ENCODE assay signal across 8 cellular contexts in genomic region chr9:129568560-129569505, GRCh38. TPM values are rescaled to one million over a fixed set of nuclear protein-coding genes. Genes with fewer than 3 reads are reported as not detected.
DNase-seq lines count a peak whose midpoint lies in the region; ATAC-seq and TF ChIP-seq lines count a peak whose summit lies in the region.

No MANE protein-coding gene starts in this region.

- no peaks in the 10 kb centered on the region for H3K9me3 ChIP-seq in HUES48 (ENCODE audit: control insufficient read depth, insufficient read depth, low read length)
- no peaks in the 10 kb centered on the region for H3K9me3 ChIP-seq in adipocyte (ENCODE audit: control insufficient read depth, low read length)
- H3K9me3 ChIP-seq in hepatocyte (ENCODE audit: low read depth), result no peaks in the 10 kb centered on the region

- H3K9me2 ChIP-seq in hepatocyte (replicated peaks; ENCODE audit: insufficient read depth), result no peaks in the 10 kb centered on the region

- H3K27me3 ChIP-seq in ACC112 (ENCODE audit: insufficient read depth, low read length) (no peaks in the 10 kb centered on the region), HUES48 (ENCODE audit: control insufficient read depth, insufficient read depth, low read length) (no peaks in the 10 kb centered on the region; the same call in 1 of the 2 replicates), adipocyte (replicated peaks; ENCODE audit: control insufficient read depth, insufficient read depth, low read length) (no peaks in the 10 kb centered on the region), hepatocyte (no peaks in the 10 kb centered on the region)

- H2AFZ ChIP-seq in ACC112 (ENCODE audit: low read length, unreplicated experiment), result peak overlapping the region; percentile 65
- peak overlapping the region; percentile 83 for H2AFZ ChIP-seq in hepatocyte

- H3K27ac ChIP-seq in ACC112 (ENCODE audit: low read depth, low read length), result peak overlapping the region; percentile 94
- H3K27ac ChIP-seq in HUES48 (ENCODE audit: low read depth, low read length), result peak overlapping the region; percentile 47
- peak overlapping the region; percentile 88 for H3K27ac ChIP-seq in hepatocyte

- H3K36me3 ChIP-seq in ACC112 (ENCODE audit: insufficient read depth, low read length) (no peaks in the 10 kb centered on the region), HUES48 (ENCODE audit: control insufficient read depth, insufficient read depth, low read length) (no peaks in the 10 kb centered on the region), adipocyte (ENCODE audit: control insufficient read depth, insufficient read depth, low read length, severe bottlenecking) (no peaks in the 10 kb centered on the region), hepatocyte (replicated peaks; ENCODE audit: insufficient read depth, low read depth) (no peaks in the 10 kb centered on the region)

- in situ Hi-C loops in GM13976 (cut with MboI; ENCODE audit: low sequenced_read_pairs, unreplicated experiment), result no loop called here

- H3K4me2 ChIP-seq in hepatocyte, result peak overlapping the region; percentile 99

- peak; percentile 49 for DNase-seq in adipocyte (ENCODE audit: low read depth)
- peak; percentile 71 for DNase-seq in hepatocyte (ENCODE audit: low spot score)
- peak; percentile 90 for DNase-seq in retina
- no peak for DNase-seq in GM13976 (ENCODE audit: low spot score)

- ATAC-seq in GM21737 (IDR thresholded peaks at IDR 0.05; ENCODE audit: unreplicated experiment) (no peak), HG03280 (IDR thresholded peaks at IDR 0.05; ENCODE audit: unreplicated experiment) (no peak)

- no peaks in the 10 kb centered on the region for H4K20me1 ChIP-seq in hepatocyte (ENCODE audit: insufficient read depth, poor library complexity, severe bottlenecking)

- H3K9ac ChIP-seq in HUES48 (ENCODE audit: low read depth, low read length) (no peak overlapping the region), adipocyte (ENCODE audit: low read length) (peak overlapping the region; percentile 75)

- WGBS in hepatocyte (ENCODE audit: low lambda C conversion rate, missing lambda C conversion rate), result 0% methylated on average over 6 of the region's 92 CpGs

- H3K4me1 ChIP-seq in ACC112 (ENCODE audit: control insufficient read depth, insufficient read depth, low read length, unreplicated experiment), result peaks cover 23% of the 10 kb centered on the region
- peaks cover 17% of the 10 kb centered on the region for H3K4me1 ChIP-seq in HUES48 (ENCODE audit: control insufficient read depth, insufficient read depth, low read length)
- peaks cover 31% of the 10 kb centered on the region for H3K4me1 ChIP-seq in adipocyte (ENCODE audit: control insufficient read depth, insufficient read depth, low read length)
- peaks cover 20% of the 10 kb centered on the region for H3K4me1 ChIP-seq in hepatocyte (ENCODE audit: insufficient read depth)

- no peaks in the 10 kb centered on the region for H3K79me2 ChIP-seq in ACC112 (ENCODE audit: control insufficient read depth, insufficient read depth, low read length, unreplicated experiment)
- no peaks in the 10 kb centered on the region for H3K79me2 ChIP-seq in hepatocyte

- H3K4me3 ChIP-seq in ACC112 (ENCODE audit: low read depth, low read length) (peak overlapping the region; percentile 70), HUES48 (ENCODE audit: low read depth, low read length) (peak overlapping the region; percentile 61), adipocyte (ENCODE audit: low read length) (peak overlapping the region; percentile 78), hepatocyte (peak overlapping the region; percentile 85)

- TF ChIP-seq CTCF in hepatocyte (IDR thresholded peaks at IDR 0.05; ENCODE audit: poor library complexity) (peak; percentile 10), GM13976 (IDR thresholded peaks at IDR 0.05; ENCODE audit: borderline replicate concordance, control extremely low read depth, extremely low read depth, insufficient read depth, missing control alignments) (no peak)

RNA-seq across cellular contexts. Expression of gene C9orf50, which starts 52.1 kb away (rescaled TPM):
- not detected in 2 replicates for total RNA-seq in hepatocyte
- 0.86 TPM in 1 of 2 replicates, not detected in the other for polyA plus RNA-seq in hepatocyte

RNA-seq across cellular contexts. Expression of gene NTMT1, which starts 57.1 kb away (rescaled TPM):
- 20.8 and 32.5 TPM in 2 replicates for total RNA-seq in hepatocyte
- 66.9 and 81.4 TPM in 2 replicates for polyA plus RNA-seq in hepatocyte
